Comparison of ENCODE assay signal across 13 cellular contexts in genomic region chr9:6816581-6816980, GRCh38.
"Had no signal": no experiment of that assay in that cellular context is flagged by ENCODE, and none has a peak within 500 bp of the region (broad histone marks: within the 10 kb centered on the region; RNA-seq: fewer than 3 reads in every experiment).

No MANE protein-coding gene starts in this region.

- DNase-seq: activated CD4-positive, CD25-positive, alpha-beta regulatory T cell treated with anti-CD3 and anti-CD28 coated beads, Interleukin-2, amount 50 U/mL, for 72 hours; activated gamma-delta T cell treated with Interleukin-2 at 50 U/mL for 16 hours; activated T-cell treated with anti-CD3 and anti-CD28 coated beads for 4 hours; colonic mucosa; effector CD4-positive, alpha-beta T cell; foreskin melanocyte; left lung; spleen; stimulated activated CD4-positive, alpha-beta T cell treated with anti-CD3 and anti-CD28 coated beads, Interleukin-1b, Interleukin-23, amount 100 ng/mL, for 48 hours; stimulated activated naive CD8-positive, alpha-beta T cell treated with anti-CD3 and anti-CD28 coated beads, Interleukin-15, Interleukin-2, amounts not matched to agents 100 U/mL and 50 U/mL, for 24 hours; upper lobe of right lung had no signal

- ATAC-seq: left lung; sciatic nerve; stimulated activated naive CD8-positive, alpha-beta T cell treated with anti-CD3 and anti-CD28 coated beads, Interleukin-15, Interleukin-2, amounts not matched to agents 100 U/mL and 50 U/mL, for 24 hours; upper lobe of right lung had no signal

- FAIRE-seq: islet of Langerhans had no signal
